ENCODE assay signal across 20 cellular contexts in the genomic region with DNA sequence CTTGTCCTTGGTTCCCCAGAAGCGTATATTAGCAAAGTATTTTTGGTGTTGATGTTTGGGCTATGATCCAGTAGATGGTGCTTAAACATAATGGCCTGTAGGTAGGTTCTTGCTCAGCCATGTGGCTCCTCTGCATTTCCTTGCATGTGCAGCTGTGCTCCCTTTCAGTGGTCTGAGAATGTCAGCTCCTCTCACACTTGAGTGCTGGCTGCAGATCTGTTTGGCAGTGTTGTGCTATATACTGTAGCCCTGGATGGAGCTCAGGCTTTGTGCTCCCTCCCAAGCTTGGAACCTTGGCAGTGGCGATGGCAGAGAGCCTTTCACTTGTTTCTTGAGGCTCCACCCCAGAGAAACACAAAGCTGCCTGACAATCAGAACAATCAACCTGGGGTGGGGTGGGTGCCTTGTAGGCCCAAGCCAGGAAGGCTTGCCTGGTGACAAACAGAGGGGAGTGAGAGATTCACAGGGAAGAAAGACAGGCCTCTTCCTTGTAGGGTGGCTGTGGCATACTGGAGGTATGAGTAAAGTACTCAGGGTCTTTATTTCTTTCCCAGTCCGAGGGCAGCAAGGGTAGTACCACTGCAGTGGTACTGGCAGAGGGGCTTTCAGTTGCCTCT.
DNase-seq lines count a peak whose midpoint lies in the region; ATAC-seq, FAIRE-seq and TF ChIP-seq lines count a peak whose summit lies in the region.
"Had no signal": no experiment of that assay in that cellular context is flagged by ENCODE, and none has a peak within 500 bp of the region (broad histone marks: within the 10 kb centered on the region; RNA-seq: fewer than 3 reads in every experiment).

No MANE protein-coding gene starts in this region.

- H3K27ac Mint-ChIP-seq in brain = peak overlapping the region; percentile 67 to 94 (median 92)
- H3K27ac Mint-ChIP-seq: activated B cell treated with CpG ODN at 0.5 μM for 24 hours had no signal

- peaks cover 46% of the 10 kb centered on the region for H3K36me3 Mint-ChIP-seq in brain

- H3K4me1 Mint-ChIP-seq in brain = peaks cover 25% of the 10 kb centered on the region
- H3K4me1 Mint-ChIP-seq: central memory CD8-positive, alpha-beta T cell had no signal

- DNase-seq in DMS 273 (lab: John Stamatoyannopoulos, UW; ENCODE audit: unreplicated experiment) (peak; percentile 20), DMS 273 treated with DMSO at 0.1 percent for 48 hours (lab: John Stamatoyannopoulos, UW) (no peak), left colon (no peak), urothelium cell line (ENCODE audit: low spot score) (no peak), Right ventricle myocardium superior (no peak), dedifferentiated amniotic fluid mesenchymal stem cell (ENCODE audit: extremely low spot score) (no peak)
- DNase-seq: activated B cell treated with CpG ODN at 0.5 μM for 24 hours; BE2C; effector CD8-positive, alpha-beta T cell; foreskin melanocyte; MM.1S; NCI-H1694; NK-92 treated with Interleukin-12 subunit alpha and Interleukin-12 subunit beta, amount 100 ng/mL, for 24 hours; posterior cingulate gyrus; SIG-M5; T-helper 2 cell had no signal

- ATAC-seq in left colon = peak; percentile 62
- ATAC-seq in HG02852 (IDR thresholded peaks at IDR 0.05; ENCODE audit: unreplicated experiment) = no peak
- ATAC-seq in Right ventricle myocardium superior (ENCODE audit: poor library complexity) = no peak

- no peak overlapping the region for H3K4me3 Mint-ChIP-seq in brain
- H3K4me3 Mint-ChIP-seq: activated B cell treated with CpG ODN at 0.5 μM for 24 hours; central memory CD8-positive, alpha-beta T cell had no signal

- H3K27me3 Mint-ChIP-seq in brain = no peaks in the 10 kb centered on the region
- H3K27me3 Mint-ChIP-seq: activated B cell treated with CpG ODN at 0.5 μM for 24 hours; central memory CD8-positive, alpha-beta T cell had no signal

- intact Hi-C loops in left colon (cut with DNase I, micrococcal nuclease) (no loop called here), Right ventricle myocardium superior (cut with DNase I) (no loop called here)

- peaks cover 42 to 47% (median 45%) of the 10 kb centered on the region in 5 experiments for H3K9me3 Mint-ChIP-seq in brain
- H3K9me3 Mint-ChIP-seq: central memory CD8-positive, alpha-beta T cell had no signal

- TF ChIP-seq CTCF in brain (conservative IDR thresholded peaks at IDR 0.05) = no peak

- FAIRE-seq in urothelium cell line (lab: Jason Lieb, UNC) = peak; percentile 35
- FAIRE-seq: D721Med had no signal
